In the genomic region with DNA sequence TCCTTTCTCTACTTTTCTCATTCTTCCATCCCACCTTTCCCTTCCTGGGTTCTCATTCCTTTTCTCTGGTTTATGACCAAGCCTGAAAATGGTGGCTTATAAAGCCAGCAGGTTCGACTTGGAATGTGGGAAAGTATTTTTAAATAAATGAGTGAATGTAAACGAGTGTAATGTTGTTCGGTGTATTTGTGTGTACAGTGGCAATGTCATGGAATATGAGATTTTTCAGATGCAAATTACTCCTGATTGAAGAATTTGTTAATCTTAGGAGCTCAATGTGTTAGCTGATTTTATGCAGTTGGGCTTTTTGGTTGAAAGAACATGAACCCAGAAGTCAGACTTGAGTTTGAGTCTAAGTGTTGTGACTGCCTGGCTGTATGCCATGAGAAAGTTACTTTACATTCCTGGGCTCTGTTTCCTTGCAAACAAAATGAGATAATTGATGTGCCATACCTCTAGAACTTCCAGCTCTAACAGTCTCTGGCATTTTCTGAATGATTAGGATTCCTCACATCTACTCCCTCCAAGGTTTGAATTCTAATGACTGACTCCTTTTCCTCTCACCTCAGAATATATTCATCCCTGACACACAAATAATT, we compare ENCODE assay signal across 1 cellular context.
TF ChIP-seq lines count a peak whose summit lies in the region.

No MANE protein-coding gene starts in this region.

TF ChIP-seq in HCT116, 20 proteins besides CTCF, POLR2A, EP300 and RAD21:
- TF ChIP-seq, protein P1, sequence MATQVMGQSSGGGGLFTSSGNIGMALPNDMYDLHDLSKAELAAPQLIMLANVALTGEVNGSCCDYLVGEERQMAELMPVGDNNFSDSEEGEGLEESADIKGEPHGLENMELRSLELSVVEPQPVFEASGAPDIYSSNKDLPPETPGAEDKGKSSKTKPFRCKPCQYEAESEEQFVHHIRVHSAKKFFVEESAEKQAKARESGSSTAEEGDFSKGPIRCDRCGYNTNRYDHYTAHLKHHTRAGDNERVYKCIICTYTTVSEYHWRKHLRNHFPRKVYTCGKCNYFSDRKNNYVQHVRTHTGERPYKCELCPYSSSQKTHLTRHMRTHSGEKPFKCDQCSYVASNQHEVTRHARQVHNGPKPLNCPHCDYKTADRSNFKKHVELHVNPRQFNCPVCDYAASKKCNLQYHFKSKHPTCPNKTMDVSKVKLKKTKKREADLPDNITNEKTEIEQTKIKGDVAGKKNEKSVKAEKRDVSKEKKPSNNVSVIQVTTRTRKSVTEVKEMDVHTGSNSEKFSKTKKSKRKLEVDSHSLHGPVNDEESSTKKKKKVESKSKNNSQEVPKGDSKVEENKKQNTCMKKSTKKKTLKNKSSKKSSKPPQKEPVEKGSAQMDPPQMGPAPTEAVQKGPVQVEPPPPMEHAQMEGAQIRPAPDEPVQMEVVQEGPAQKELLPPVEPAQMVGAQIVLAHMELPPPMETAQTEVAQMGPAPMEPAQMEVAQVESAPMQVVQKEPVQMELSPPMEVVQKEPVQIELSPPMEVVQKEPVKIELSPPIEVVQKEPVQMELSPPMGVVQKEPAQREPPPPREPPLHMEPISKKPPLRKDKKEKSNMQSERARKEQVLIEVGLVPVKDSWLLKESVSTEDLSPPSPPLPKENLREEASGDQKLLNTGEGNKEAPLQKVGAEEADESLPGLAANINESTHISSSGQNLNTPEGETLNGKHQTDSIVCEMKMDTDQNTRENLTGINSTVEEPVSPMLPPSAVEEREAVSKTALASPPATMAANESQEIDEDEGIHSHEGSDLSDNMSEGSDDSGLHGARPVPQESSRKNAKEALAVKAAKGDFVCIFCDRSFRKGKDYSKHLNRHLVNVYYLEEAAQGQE (IDR thresholded peaks at IDR 0.05; ENCODE audit: low read depth): no peak
- no peak for TF ChIP-seq MAX (IDR thresholded peaks at IDR 0.05)
- no peak for TF ChIP-seq EGR1 (IDR thresholded peaks at IDR 0.05; ENCODE audit: low read depth)
- no peak for TF ChIP-seq ZFX (IDR thresholded peaks at IDR 0.05)
- no peak for TF ChIP-seq EZH2phosphoT487 (IDR thresholded peaks at IDR 0.05; ENCODE audit: borderline replicate concordance)
- no peak for TF ChIP-seq YY1 (IDR thresholded peaks at IDR 0.05; ENCODE audit: extremely low read depth, insufficient replicate concordance, low read depth, low read length)
- TF ChIP-seq SRF (IDR thresholded peaks at IDR 0.05; ENCODE audit: low read depth): no peak
- TF ChIP-seq CBX3 (IDR thresholded peaks at IDR 0.05; ENCODE audit: low read depth): no peak
- TF ChIP-seq ZBTB33 (IDR thresholded peaks at IDR 0.05; ENCODE audit: extremely low read depth, insufficient replicate concordance, low read length): no peak
- no peak for TF ChIP-seq POLR2AphosphoS5 (IDR thresholded peaks at IDR 0.05; ENCODE audit: low read depth, low read length)
- no peak for TF ChIP-seq EZH2 (IDR thresholded peaks at IDR 0.05)
